ENCODE assay signal across 8 cellular contexts in genomic region chr4:54941994-54942552, GRCh38.
DNase-seq lines count a peak whose midpoint lies in the region; ATAC-seq, FAIRE-seq and TF ChIP-seq lines count a peak whose summit lies in the region.

No MANE protein-coding gene starts in this region.

- H3K27me3 ChIP-seq in psoas muscle (ENCODE audit: insufficient read depth in 3 of 3, low read length in 2 of 3) (no peaks in the 10 kb centered on the region), esophagus muscularis mucosa (no peaks in the 10 kb centered on the region)

- no peaks in the 10 kb centered on the region for H3K27me3 Mint-ChIP-seq in activated T-cell treated with anti-CD3 and anti-CD28 coated beads, Interleukin-2, amount 50 U/mL, for 72 hours (ENCODE audit: low read depth)
- H3K27me3 Mint-ChIP-seq in mesothelial cell of epicardium (ENCODE audit: low read depth), result no peaks in the 10 kb centered on the region

- H3K4me1 ChIP-seq in psoas muscle (no peaks in the 10 kb centered on the region), esophagus muscularis mucosa (peaks cover 0 to 15% (median 9%) of the 10 kb centered on the region in 4 donors)

- WGBS in psoas muscle, 3 donors, result 54 to 57% (median 55%) methylated on average over 10 of the region's 10 CpGs
- WGBS in esophagus muscularis mucosa, result 40% methylated on average over 10 of the region's 10 CpGs

- ATAC-seq in HG03565 (IDR thresholded peaks at IDR 0.05; ENCODE audit: unreplicated experiment), result peak; percentile 54
- peak; percentile 86 to 88 for ATAC-seq in activated T-cell treated with anti-CD3 and anti-CD28 coated beads, Interleukin-2, amount 50 U/mL, for 72 hours (replicated peaks in 1 of 2)
- ATAC-seq in psoas muscle, result peak in 1 of 4 donors; percentile 36

- peak; percentile 10 for DNase-seq in stimulated activated CD4-positive, alpha-beta T cell treated with anti-CD3 and anti-CD28 coated beads, Interleukin-15, amount 100 ng/mL, for 24 hours
- DNase-seq in stimulated activated CD4-positive, alpha-beta T cell treated with anti-CD3 and anti-CD28 coated beads, Interleukin-4, amount 100 ng/mL, for 1 hour, result no peak
- DNase-seq in activated T-cell treated with anti-CD3 and anti-CD28 coated beads, Interleukin-2, amount 50 U/mL, for 72 hours, result peak; percentile 25 to 54
- peak in 1 of 2 donors; percentile 16 for DNase-seq in psoas muscle
- no peak for DNase-seq in frontal cortex (ENCODE audit: low spot score in 2 of 2)
- no peak for DNase-seq in mesothelial cell of epicardium (ENCODE audit: low spot score in 2 of 2, unreplicated experiment in 2 of 2)
- DNase-seq in esophagus muscularis mucosa (ENCODE audit: extremely low spot score), result no peak

- TF ChIP-seq CTCF in psoas muscle (IDR thresholded peaks at IDR 0.05) (no peak), mesothelial cell of epicardium (IDR thresholded peaks at IDR 0.05; ENCODE audit: unreplicated experiment) (no peak), esophagus muscularis mucosa (IDR thresholded peaks at IDR 0.05) (no peak)

- H3K36me3 Mint-ChIP-seq in activated T-cell treated with anti-CD3 and anti-CD28 coated beads, Interleukin-2, amount 50 U/mL, for 72 hours (ENCODE audit: insufficient read depth in 2 of 2), result no peaks in the 10 kb centered on the region
- H3K36me3 Mint-ChIP-seq in mesothelial cell of epicardium, result no peaks in the 10 kb centered on the region

- FAIRE-seq in frontal cortex (lab: Jason Lieb, UNC), result no peak

- no peaks in the 10 kb centered on the region for H3K36me3 ChIP-seq in psoas muscle (ENCODE audit: insufficient read depth in 1 of 2, low read depth in 1 of 2)
- no peaks in the 10 kb centered on the region for H3K36me3 ChIP-seq in esophagus muscularis mucosa

- H3K9me3 ChIP-seq in psoas muscle, result no peaks in the 10 kb centered on the region
- no peaks in the 10 kb centered on the region for H3K9me3 ChIP-seq in esophagus muscularis mucosa

- TF ChIP-seq EP300 in esophagus muscularis mucosa (IDR thresholded peaks at IDR 0.05), result no peak

- H3K9me3 Mint-ChIP-seq in activated T-cell treated with anti-CD3 and anti-CD28 coated beads, Interleukin-2, amount 50 U/mL, for 72 hours, result no peaks in the 10 kb centered on the region
- H3K9me3 Mint-ChIP-seq in mesothelial cell of epicardium, result no peaks in the 10 kb centered on the region

- H3K4me1 Mint-ChIP-seq in activated T-cell treated with anti-CD3 and anti-CD28 coated beads, Interleukin-2, amount 50 U/mL, for 72 hours (ENCODE audit: low read depth), result peaks cover 59% of the 10 kb centered on the region
- H3K4me1 Mint-ChIP-seq in mesothelial cell of epicardium, result peaks cover 12% of the 10 kb centered on the region

- intact Hi-C loops in psoas muscle (cut with DNase I) (no loop called here), esophagus muscularis mucosa (cut with DNase I) (no loop called here)

- H3K4me3 Mint-ChIP-seq in activated T-cell treated with anti-CD3 and anti-CD28 coated beads, Interleukin-2, amount 50 U/mL, for 72 hours, result peak overlapping the region; percentile 64 to 81
- H3K4me3 Mint-ChIP-seq in mesothelial cell of epicardium, result no peak overlapping the region

- H3K27ac Mint-ChIP-seq in activated T-cell treated with anti-CD3 and anti-CD28 coated beads, Interleukin-2, amount 50 U/mL, for 72 hours, result peak overlapping the region; percentile 29
- H3K27ac Mint-ChIP-seq in mesothelial cell of epicardium, result no peak overlapping the region

- H3K4me3 ChIP-seq in psoas muscle (no peak overlapping the region), esophagus muscularis mucosa (no peak overlapping the region)

- no peak for TF ChIP-seq POLR2A in esophagus muscularis mucosa (IDR thresholded peaks at IDR 0.05; ENCODE audit: low read depth)

- peak overlapping the region; percentile 23 for H3K27ac ChIP-seq in psoas muscle
- H3K27ac ChIP-seq in esophagus muscularis mucosa (replicated peaks in 1 of 4), result no peak overlapping the region

Comparison
In these comparisons a context has a peak if more than half of its experiments do, and no peak if none do; other contexts are left out.
1. DNase-seq: peak in stimulated activated CD4-positive, alpha-beta T cell treated with anti-CD3 and anti-CD28 coated beads, Interleukin-15, amount 100 ng/mL, for 24 hours (single experiment) and activated T-cell treated with anti-CD3 and anti-CD28 coated beads, Interleukin-2, amount 50 U/mL, for 72 hours (2 of 2); none in stimulated activated CD4-positive, alpha-beta T cell treated with anti-CD3 and anti-CD28 coated beads, Interleukin-4, amount 100 ng/mL, for 1 hour (single experiment), frontal cortex (0 of 2), mesothelial cell of epicardium (0 of 2) and esophagus muscularis mucosa (single experiment).